ENCODE assay signal across 26 cellular contexts in the genomic region with DNA sequence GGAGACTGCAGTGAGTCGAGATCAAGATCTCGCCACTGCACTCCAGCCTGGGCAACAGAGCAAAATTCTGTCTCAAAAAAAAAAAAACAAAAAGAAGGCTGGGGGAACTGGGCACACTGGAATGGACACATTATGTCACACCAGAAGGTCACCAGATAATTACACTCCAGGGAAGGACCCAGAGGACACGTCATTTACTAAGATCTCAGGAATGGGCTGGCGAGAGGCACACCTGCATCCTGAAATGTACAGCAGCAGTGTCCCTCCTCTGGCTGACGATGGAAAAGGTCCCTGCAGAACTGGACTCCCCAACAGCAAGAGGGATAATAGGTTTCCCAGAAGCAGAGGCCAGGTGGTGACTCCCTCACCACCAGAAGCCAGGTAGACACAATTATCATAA.
"Had no signal": no experiment of that assay in that cellular context is flagged by ENCODE, and none has a peak within 500 bp of the region (broad histone marks: within the 10 kb centered on the region; RNA-seq: fewer than 3 reads in every experiment).

No MANE protein-coding gene starts in this region.

- DNase-seq: kidney glomerular epithelial cell; left cardiac atrium; lower lobe of right lung; mammary epithelial cell; midbrain; mucosa of descending colon; naive thymus-derived CD4-positive, alpha-beta T cell; ovary; stimulated activated CD4-positive, alpha-beta T cell treated with anti-CD3 and anti-CD28 coated beads, Interleukin-12 subunit alpha, Interleukin-12 subunit beta, amount 100 ng/mL, for 4 hours; stimulated activated CD4-positive, alpha-beta T cell treated with anti-CD3 and anti-CD28 coated beads, Interleukin-15, amount 100 ng/mL, for 24 hours; stimulated activated CD4-positive, alpha-beta T cell treated with anti-CD3 and anti-CD28 coated beads, Interleukin-2, amount 100 ng/mL, for 24 hours; stimulated activated CD4-positive, alpha-beta T cell treated with anti-CD3 and anti-CD28 coated beads, Interleukin-4, amount 100 ng/mL, for 1 hour; stimulated activated naive B cell treated with anti-CD40 and anti-IgM and Interleukin-4, amounts not matched to agents 10 μg/mL and 1 μg/mL and 100 μg/mL, for 72 hours; stimulated activated naive CD8-positive, alpha-beta T cell treated with anti-CD3 and anti-CD28 coated beads, Interleukin-15, Interleukin-2, amounts not matched to agents 100 U/mL and 50 U/mL, for 24 hours; stomach; uterus had no signal

- H3K27me3 ChIP-seq: hepatocyte, ovary, right atrium auricular region, tibial artery, uterus had no signal

- H3K27me3 Mint-ChIP-seq: stimulated activated naive B cell treated with anti-CD40 and anti-IgM and Interleukin-4, amounts not matched to agents 10 μg/mL and 1 μg/mL and 100 μg/mL, for 72 hours; type B pancreatic cell had no signal

- H3K9me3 Mint-ChIP-seq: type B pancreatic cell had no signal

- H3K27ac Mint-ChIP-seq: natural killer cell treated with Interleukin-12 subunit alpha and Interleukin-12 subunit beta and Interleukin-15 and Interleukin-18, amount 100 ng/mL, for 72 hours; progenitor cell of endocrine pancreas; stimulated activated naive B cell treated with anti-CD40 and anti-IgM and Interleukin-4, amounts not matched to agents 10 μg/mL and 1 μg/mL and 100 μg/mL, for 72 hours; type B pancreatic cell had no signal

- H3K4me1 Mint-ChIP-seq: stimulated activated naive B cell treated with anti-CD40 and anti-IgM and Interleukin-4, amounts not matched to agents 10 μg/mL and 1 μg/mL and 100 μg/mL, for 72 hours had no signal

- H3K27ac ChIP-seq: hepatocyte, lower lobe of right lung, ovary, right atrium auricular region, skin epidermis, stomach, thoracic aorta, tibial artery, uterus had no signal

- H3K4me3 Mint-ChIP-seq: naive thymus-derived CD4-positive, alpha-beta T cell; natural killer cell treated with Interleukin-12 subunit alpha and Interleukin-12 subunit beta and Interleukin-15 and Interleukin-18, amount 100 ng/mL, for 72 hours; stimulated activated naive B cell treated with anti-CD40 and anti-IgM and Interleukin-4, amounts not matched to agents 10 μg/mL and 1 μg/mL and 100 μg/mL, for 72 hours; type B pancreatic cell had no signal

- H3K9me3 ChIP-seq: lower lobe of right lung, mucosa of descending colon, ovary, right atrium auricular region, stomach, thoracic aorta, tibial artery, uterus had no signal

- H3K36me3 ChIP-seq: lower lobe of right lung, ovary, right atrium auricular region, stomach, thoracic aorta, tibial artery, uterus had no signal

- H3K4me1 ChIP-seq: lower lobe of right lung, right atrium auricular region, stomach, tibial artery, uterus had no signal

- ATAC-seq: left cardiac atrium; left lobe of liver; lower lobe of right lung; mucosa of descending colon; naive thymus-derived CD4-positive, alpha-beta T cell; natural killer cell treated with Interleukin-12 subunit alpha and Interleukin-12 subunit beta and Interleukin-15 and Interleukin-18, amount 100 ng/mL, for 72 hours; sciatic nerve; stimulated activated naive B cell treated with anti-CD40 and anti-IgM and Interleukin-4, amounts not matched to agents 10 μg/mL and 1 μg/mL and 100 μg/mL, for 72 hours; stimulated activated naive CD8-positive, alpha-beta T cell treated with anti-CD3 and anti-CD28 coated beads, Interleukin-15, Interleukin-2, amounts not matched to agents 100 U/mL and 50 U/mL, for 24 hours had no signal

- H3K36me3 Mint-ChIP-seq: stimulated activated naive B cell treated with anti-CD40 and anti-IgM and Interleukin-4, amounts not matched to agents 10 μg/mL and 1 μg/mL and 100 μg/mL, for 72 hours had no signal

- H3K4me3 ChIP-seq: hepatocyte, lower lobe of right lung, mucosa of descending colon, ovary, right atrium auricular region, skin epidermis, stomach, thoracic aorta, tibial artery, uterus had no signal
